Comparison of ENCODE assay signal across 17 cellular contexts in the genomic region with DNA sequence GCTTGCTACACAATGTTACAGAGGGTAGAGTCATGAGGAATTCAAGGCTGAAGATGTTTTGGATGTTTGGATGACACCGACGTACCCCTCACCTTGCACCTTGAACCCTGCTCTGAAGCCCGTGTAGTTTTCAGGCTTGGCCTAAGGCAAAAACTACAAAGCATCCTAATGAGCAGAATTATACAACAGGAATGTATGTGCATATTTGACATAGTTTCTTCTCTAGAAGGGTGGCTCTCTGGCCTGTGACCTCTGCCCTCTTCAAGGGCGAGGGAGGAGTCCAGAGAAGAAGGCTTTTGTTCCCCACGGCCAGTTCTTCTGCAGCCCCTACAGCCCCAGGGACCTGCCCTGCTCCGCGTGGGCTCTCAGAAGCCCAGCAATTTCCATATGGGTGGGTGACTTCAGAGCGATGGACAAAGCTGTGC. TPM values are rescaled to one million over a fixed set of nuclear protein-coding genes. Genes with fewer than 3 reads are reported as not detected.
"Had no signal": no experiment of that assay in that cellular context is flagged by ENCODE, and none has a peak within 500 bp of the region (broad histone marks: within the 10 kb centered on the region; RNA-seq: fewer than 3 reads in every experiment).

No MANE protein-coding gene starts in this region.

- DNase-seq: activated CD4-positive, alpha-beta memory T cell treated with anti-CD3 and anti-CD28 coated beads for 36 hours; activated CD4-positive, CD25-positive, alpha-beta regulatory T cell treated with anti-CD3 and anti-CD28 coated beads, Interleukin-2, amount 50 U/mL, for 72 hours; activated gamma-delta T cell treated with Interleukin-2 at 50 U/mL for 16 hours; activated naive CD8-positive, alpha-beta T cell treated with anti-CD3 and anti-CD28 coated beads for 36 hours; activated T-cell treated with anti-CD3 and anti-CD28 coated beads, Interleukin-2, amount 50 U/mL, for 4 hours; anterior cingulate cortex; glutamatergic neuron; substantia nigra; SW 1271; upper lobe of left lung had no signal

- H3K27ac ChIP-seq: esophagus muscularis mucosa, parathyroid adenoma, upper lobe of left lung had no signal

- H3K9me3 Mint-ChIP-seq: activated CD4-positive, alpha-beta memory T cell treated with anti-CD3 and anti-CD28 coated beads for 36 hours; activated T-cell treated with anti-CD3 and anti-CD28 coated beads, Interleukin-2, amount 50 U/mL, for 4 hours; memory B cell; stimulated activated memory B cell treated with anti-CD40 and anti-IgM and Interleukin-4, amounts not matched to agents 10 μg/mL and 1 μg/mL and 100 μg/mL, for 72 hours had no signal

- H3K27me3 ChIP-seq: esophagus muscularis mucosa, upper lobe of left lung had no signal

- H3K4me1 ChIP-seq: parathyroid adenoma had no signal

- H3K36me3 Mint-ChIP-seq: activated CD4-positive, alpha-beta memory T cell treated with anti-CD3 and anti-CD28 coated beads for 36 hours; activated naive CD8-positive, alpha-beta T cell treated with anti-CD3 and anti-CD28 coated beads for 36 hours; memory B cell; stimulated activated memory B cell treated with anti-CD40 and anti-IgM and Interleukin-4, amounts not matched to agents 10 μg/mL and 1 μg/mL and 100 μg/mL, for 72 hours had no signal

- H3K9ac ChIP-seq: parathyroid adenoma had no signal

- H3K79me2 ChIP-seq: parathyroid adenoma had no signal

- H3K4me3 Mint-ChIP-seq: activated CD4-positive, alpha-beta memory T cell treated with anti-CD3 and anti-CD28 coated beads for 36 hours; activated naive CD8-positive, alpha-beta T cell treated with anti-CD3 and anti-CD28 coated beads for 36 hours; activated T-cell treated with anti-CD3 and anti-CD28 coated beads, Interleukin-2, amount 50 U/mL, for 4 hours; memory B cell; stimulated activated memory B cell treated with anti-CD40 and anti-IgM and Interleukin-4, amounts not matched to agents 10 μg/mL and 1 μg/mL and 100 μg/mL, for 72 hours had no signal

- H3K27ac Mint-ChIP-seq: activated CD4-positive, alpha-beta memory T cell treated with anti-CD3 and anti-CD28 coated beads for 36 hours; activated naive CD8-positive, alpha-beta T cell treated with anti-CD3 and anti-CD28 coated beads for 36 hours; memory B cell; stimulated activated memory B cell treated with anti-CD40 and anti-IgM and Interleukin-4, amounts not matched to agents 10 μg/mL and 1 μg/mL and 100 μg/mL, for 72 hours had no signal

- H3K4me1 Mint-ChIP-seq: activated naive CD8-positive, alpha-beta T cell treated with anti-CD3 and anti-CD28 coated beads for 36 hours; memory B cell; stimulated activated memory B cell treated with anti-CD40 and anti-IgM and Interleukin-4, amounts not matched to agents 10 μg/mL and 1 μg/mL and 100 μg/mL, for 72 hours had no signal

- H3K27me3 Mint-ChIP-seq: activated naive CD8-positive, alpha-beta T cell treated with anti-CD3 and anti-CD28 coated beads for 36 hours had no signal

- H3K36me3 ChIP-seq: esophagus muscularis mucosa, upper lobe of left lung had no signal

- H3K4me3 ChIP-seq: esophagus muscularis mucosa, smooth muscle cell, upper lobe of left lung had no signal

- H2AFZ ChIP-seq: parathyroid adenoma had no signal

- H3K9me3 ChIP-seq: esophagus muscularis mucosa, upper lobe of left lung had no signal

- H3K4me2 ChIP-seq: smooth muscle cell had no signal

- ATAC-seq: activated T-cell treated with anti-CD3 and anti-CD28 coated beads, Interleukin-2, amount 50 U/mL, for 4 hours; left lobe of liver; stimulated activated memory B cell treated with anti-CD40 and anti-IgM and Interleukin-4, amounts not matched to agents 10 μg/mL and 1 μg/mL and 100 μg/mL, for 72 hours had no signal

RNA-seq across cellular contexts. Expression of a gene that starts 43.3 kb away (rescaled TPM):
- total RNA-seq: activated CD4-positive, alpha-beta memory T cell treated with anti-CD3 and anti-CD28 coated beads for 36 hours had no signal
- polyA plus RNA-seq: neural cell had no signal
